In the genomic region with DNA sequence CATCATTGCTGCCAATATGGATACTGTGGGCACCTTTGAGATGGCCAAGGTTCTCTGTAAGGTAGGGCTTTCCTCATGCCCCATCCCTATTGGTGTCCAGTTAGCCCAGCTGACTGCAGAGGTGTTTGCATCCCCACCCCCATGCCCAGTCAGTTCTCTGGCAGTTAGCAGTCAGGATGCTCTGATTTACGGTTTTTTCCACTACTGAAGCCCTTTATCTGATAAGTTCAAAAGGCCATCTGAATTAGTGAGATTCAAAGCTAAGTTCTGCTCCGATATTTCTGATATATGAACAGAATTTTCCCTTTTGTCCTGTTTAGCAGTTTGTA, we compare ENCODE assay signal across 1 cellular context.
A peak's percentile ranks its signal among the peaks of the same experiment; 100 is the strongest.
TF ChIP-seq lines count a peak whose summit lies in the region.

No MANE protein-coding gene starts in this region.

TF ChIP-seq in K562, 482 proteins besides CTCF, POLR2A, EP300 and RAD21:
- TF ChIP-seq TRIM28 (IDR thresholded peaks at IDR 0.05) (no peak), KDM1A (IDR thresholded peaks at IDR 0.05) (peak; percentile 61 to 65; a peak in 3 of 4 replicates), CHD2 (IDR thresholded peaks at IDR 0.05; ENCODE audit: low read depth, low read length) (no peak), CTBP1 (IDR thresholded peaks at IDR 0.05; ENCODE audit: borderline replicate concordance) (peak; percentile 10; the same call in 1 of the 2 replicates), BRD9 (IDR thresholded peaks at IDR 0.05; ENCODE audit: low read depth, partially characterized antibody) (no peak), NFE2 (IDR thresholded peaks at IDR 0.05; ENCODE audit: low read depth) (peak; percentile 40; the same call in 1 of the 2 replicates), TEAD1 (CRISPR knock-in tag; IDR thresholded peaks at IDR 0.05) (0 out of 4 replicates have a peak, but pooled peaks of 1 of the 2 experiments have one; percentile 25), DACH1 (IDR thresholded peaks at IDR 0.05; ENCODE audit: partially characterized antibody) (peak; percentile 6), MEIS2 (IDR thresholded peaks at IDR 0.05; ENCODE audit: partially characterized antibody) (peak; percentile 93), RCOR1 (IDR thresholded peaks at IDR 0.05; ENCODE audit: borderline replicate concordance in 1 of 2, low read depth in 2 of 2, low read length in 2 of 2) (peak in 1 of 2 experiments; percentile 82; a peak in 1 of 4 replicates)
- TF ChIP-seq, protein P1, sequence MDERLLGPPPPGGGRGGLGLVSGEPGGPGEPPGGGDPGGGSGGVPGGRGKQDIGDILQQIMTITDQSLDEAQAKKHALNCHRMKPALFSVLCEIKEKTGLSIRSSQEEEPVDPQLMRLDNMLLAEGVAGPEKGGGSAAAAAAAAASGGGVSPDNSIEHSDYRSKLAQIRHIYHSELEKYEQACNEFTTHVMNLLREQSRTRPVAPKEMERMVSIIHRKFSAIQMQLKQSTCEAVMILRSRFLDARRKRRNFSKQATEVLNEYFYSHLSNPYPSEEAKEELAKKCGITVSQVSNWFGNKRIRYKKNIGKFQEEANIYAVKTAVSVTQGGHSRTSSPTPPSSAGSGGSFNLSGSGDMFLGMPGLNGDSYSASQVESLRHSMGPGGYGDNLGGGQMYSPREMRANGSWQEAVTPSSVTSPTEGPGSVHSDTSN (CRISPR knock-in tag; IDR thresholded peaks at IDR 0.05; ENCODE audit: low read depth) = 0 out of 2 replicates have a peak, but pooled peaks have one; percentile 21
- TF ChIP-seq, protein P1 (tag; conservative IDR thresholded peaks at IDR 0.05; ENCODE audit: low read depth) = peak; percentile 82
- TF ChIP-seq, protein P2, sequence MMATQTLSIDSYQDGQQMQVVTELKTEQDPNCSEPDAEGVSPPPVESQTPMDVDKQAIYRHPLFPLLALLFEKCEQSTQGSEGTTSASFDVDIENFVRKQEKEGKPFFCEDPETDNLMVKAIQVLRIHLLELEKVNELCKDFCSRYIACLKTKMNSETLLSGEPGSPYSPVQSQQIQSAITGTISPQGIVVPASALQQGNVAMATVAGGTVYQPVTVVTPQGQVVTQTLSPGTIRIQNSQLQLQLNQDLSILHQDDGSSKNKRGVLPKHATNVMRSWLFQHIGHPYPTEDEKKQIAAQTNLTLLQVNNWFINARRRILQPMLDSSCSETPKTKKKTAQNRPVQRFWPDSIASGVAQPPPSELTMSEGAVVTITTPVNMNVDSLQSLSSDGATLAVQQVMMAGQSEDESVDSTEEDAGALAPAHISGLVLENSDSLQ (IDR thresholded peaks at IDR 0.05) = peak; percentile 85
- TF ChIP-seq, protein P3, sequence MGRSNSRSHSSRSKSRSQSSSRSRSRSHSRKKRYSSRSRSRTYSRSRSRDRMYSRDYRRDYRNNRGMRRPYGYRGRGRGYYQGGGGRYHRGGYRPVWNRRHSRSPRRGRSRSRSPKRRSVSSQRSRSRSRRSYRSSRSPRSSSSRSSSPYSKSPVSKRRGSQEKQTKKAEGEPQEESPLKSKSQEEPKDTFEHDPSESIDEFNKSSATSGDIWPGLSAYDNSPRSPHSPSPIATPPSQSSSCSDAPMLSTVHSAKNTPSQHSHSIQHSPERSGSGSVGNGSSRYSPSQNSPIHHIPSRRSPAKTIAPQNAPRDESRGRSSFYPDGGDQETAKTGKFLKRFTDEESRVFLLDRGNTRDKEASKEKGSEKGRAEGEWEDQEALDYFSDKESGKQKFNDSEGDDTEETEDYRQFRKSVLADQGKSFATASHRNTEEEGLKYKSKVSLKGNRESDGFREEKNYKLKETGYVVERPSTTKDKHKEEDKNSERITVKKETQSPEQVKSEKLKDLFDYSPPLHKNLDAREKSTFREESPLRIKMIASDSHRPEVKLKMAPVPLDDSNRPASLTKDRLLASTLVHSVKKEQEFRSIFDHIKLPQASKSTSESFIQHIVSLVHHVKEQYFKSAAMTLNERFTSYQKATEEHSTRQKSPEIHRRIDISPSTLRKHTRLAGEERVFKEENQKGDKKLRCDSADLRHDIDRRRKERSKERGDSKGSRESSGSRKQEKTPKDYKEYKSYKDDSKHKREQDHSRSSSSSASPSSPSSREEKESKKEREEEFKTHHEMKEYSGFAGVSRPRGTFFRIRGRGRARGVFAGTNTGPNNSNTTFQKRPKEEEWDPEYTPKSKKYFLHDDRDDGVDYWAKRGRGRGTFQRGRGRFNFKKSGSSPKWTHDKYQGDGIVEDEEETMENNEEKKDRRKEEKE (IDR thresholded peaks at IDR 0.05; ENCODE audit: borderline replicate concordance in 1 of 2, control insufficient read depth in 1 of 2, low read depth in 2 of 2, low read length in 1 of 2) = no peak
